In genomic region chr20:41275181-41275793, GRCh38 we compare ENCODE assay signal across 17 cellular contexts. TPM values are rescaled to one million over a fixed set of nuclear protein-coding genes. Genes with fewer than 3 reads are reported as not detected.
DNase-seq lines count a peak whose midpoint lies in the region; ATAC-seq and TF ChIP-seq lines count a peak whose summit lies in the region.
"Had no signal": no experiment of that assay in that cellular context is flagged by ENCODE, and none has a peak within 500 bp of the region (broad histone marks: within the 10 kb centered on the region; RNA-seq: fewer than 3 reads in every experiment).

No MANE protein-coding gene starts in this region.

- 77 to 90% methylated on average over 6 of the region's 6 CpGs for WGBS in lung, 2 donors

- no peaks in the 10 kb centered on the region for H3K27me3 ChIP-seq in lung (ENCODE audit: control insufficient read depth, insufficient read depth)
- H3K27me3 ChIP-seq in GM23338 (ENCODE audit: insufficient read depth): no peaks in the 10 kb centered on the region
- H3K27me3 ChIP-seq in uterus: no peaks in the 10 kb centered on the region

- H3K4me3 ChIP-seq in LNCaP clone FGC (ENCODE audit: low read depth, low read length): peak overlapping the region; percentile 0; the same call in 1 of the 2 replicates
- no peak overlapping the region for H3K4me3 ChIP-seq in choroid plexus epithelial cell (ENCODE audit: low read depth, low read length)
- no peak overlapping the region for H3K4me3 ChIP-seq in lung
- H3K4me3 ChIP-seq in GM23338: no peak overlapping the region
- no peak overlapping the region for H3K4me3 ChIP-seq in uterus
- H3K4me3 ChIP-seq: SK-N-MC had no signal

- peaks cover 4 to 5% of the 10 kb centered on the region in 2 donors for H3K4me1 ChIP-seq in lung (ENCODE audit: control insufficient read depth in 2 of 2, insufficient read depth in 2 of 2, low read length in 2 of 2)
- H3K4me1 ChIP-seq in GM23338 (ENCODE audit: insufficient read depth): peaks cover 10% of the 10 kb centered on the region; the same call in 1 of the 2 replicates
- no peaks in the 10 kb centered on the region for H3K4me1 ChIP-seq in uterus

- ATAC-seq in lung (ENCODE audit: insufficient read depth, low FRiP score) (peak; percentile 27), GM23338 (no peak), HG03442 (IDR thresholded peaks at IDR 0.05; ENCODE audit: unreplicated experiment) (no peak), GM19395 (IDR thresholded peaks at IDR 0.05; ENCODE audit: unreplicated experiment) (no peak)
- ATAC-seq: activated T-helper 17 cell treated with anti-CD3 and anti-CD28 coated beads, Interleukin-2, amount 50 U/mL, for 72 hours had no signal

- H3K36me3 ChIP-seq in lung (ENCODE audit: control insufficient read depth in 2 of 2, insufficient read depth in 2 of 2, low read length in 2 of 2) (no peaks in the 10 kb centered on the region), GM23338 (ENCODE audit: insufficient read depth) (no peaks in the 10 kb centered on the region), uterus (no peaks in the 10 kb centered on the region)

- no peak overlapping the region for H2AFZ ChIP-seq in GM23338

- H3K9me2 ChIP-seq in GM23338 (ENCODE audit: insufficient read depth): no peaks in the 10 kb centered on the region

- DNase-seq in AG08395 (ENCODE audit: low spot score) (peak; percentile 90), LNCaP clone FGC (ENCODE audit: low read depth) (no peak), choroid plexus epithelial cell (ENCODE audit: low read depth) (peak; percentile 61), lung (ENCODE audit: low spot score) (no peak), GM23338 (ENCODE audit: low spot score) (no peak), uterus (no peak)
- DNase-seq: activated CD4-positive, CD25-positive, alpha-beta regulatory T cell treated with anti-CD3 and anti-CD28 coated beads, Interleukin-2, amount 50 U/mL, for 72 hours; AML-193; hypothalamus; NCI-H1417 treated with DMSO at 0.1 percent for 48 hours; NCI-H69; trophoblast cell had no signal

- no peaks in the 10 kb centered on the region for H3K9me3 Mint-ChIP-seq in GM23338
- H3K9me3 Mint-ChIP-seq: activated T-helper 17 cell treated with anti-CD3 and anti-CD28 coated beads, Interleukin-2, amount 50 U/mL, for 72 hours; dendritic cell treated with granulocyte-macrophage colony-stimulating factor and Interleukin-4, amounts not matched to agents 40 ng/mL and 50 ng/mL, for 4 days had no signal

- no peak overlapping the region for H3K4me3 Mint-ChIP-seq in GM23338
- H3K4me3 Mint-ChIP-seq: activated T-helper 17 cell treated with anti-CD3 and anti-CD28 coated beads, Interleukin-2, amount 50 U/mL, for 72 hours; dendritic cell treated with granulocyte-macrophage colony-stimulating factor and Interleukin-4, amounts not matched to agents 40 ng/mL and 50 ng/mL, for 4 days had no signal

- no peak overlapping the region for H3K4me2 ChIP-seq in GM23338

- H3K27me3 Mint-ChIP-seq in GM23338 (ENCODE audit: insufficient read depth, low read depth, poor library complexity): peaks cover 5% of the 10 kb centered on the region
- H3K27me3 Mint-ChIP-seq: activated T-helper 17 cell treated with anti-CD3 and anti-CD28 coated beads, Interleukin-2, amount 50 U/mL, for 72 hours; dendritic cell treated with granulocyte-macrophage colony-stimulating factor and Interleukin-4, amounts not matched to agents 40 ng/mL and 50 ng/mL, for 4 days had no signal

- TF ChIP-seq CTCF in LNCaP clone FGC (IDR thresholded peaks at IDR 0.05; ENCODE audit: control insufficient read depth, extremely low read depth, insufficient read depth) (no peak), choroid plexus epithelial cell (conservative IDR thresholded peaks at IDR 0.05; ENCODE audit: low read depth, low read length) (no peak), lung (IDR thresholded peaks at IDR 0.05; ENCODE audit: control extremely low read depth, extremely low read depth) (no peak), GM23338 (conservative IDR thresholded peaks at IDR 0.05; ENCODE audit: low read depth in 2 of 2) (no peak), uterus (IDR thresholded peaks at IDR 0.05) (no peak)

- H3K79me2 ChIP-seq in GM23338 (replicated peaks; ENCODE audit: insufficient read depth): no peaks in the 10 kb centered on the region

- no peaks in the 10 kb centered on the region for H4K20me1 ChIP-seq in GM23338 (replicated peaks; ENCODE audit: insufficient read depth)

- intact Hi-C loops in uterus (cut with DNase I; ENCODE audit: low total_unique reads): no loop called here

- H3K27ac Mint-ChIP-seq in GM23338: no peak overlapping the region
- H3K27ac Mint-ChIP-seq: activated T-helper 17 cell treated with anti-CD3 and anti-CD28 coated beads, Interleukin-2, amount 50 U/mL, for 72 hours; dendritic cell treated with granulocyte-macrophage colony-stimulating factor and Interleukin-4, amounts not matched to agents 40 ng/mL and 50 ng/mL, for 4 days had no signal

- TF ChIP-seq POLR2A in uterus (IDR thresholded peaks at IDR 0.05): no peak

- H3K27ac ChIP-seq in lung (ENCODE audit: low read depth in 1 of 2, low read length in 1 of 2): peak overlapping the region in 1 of 2 donors; percentile 57
- H3K27ac ChIP-seq in GM23338 (ENCODE audit: low read depth): no peak overlapping the region
- H3K27ac ChIP-seq in uterus: no peak overlapping the region
- H3K27ac ChIP-seq: SK-N-MC had no signal

- no peaks in the 10 kb centered on the region for H3K36me3 Mint-ChIP-seq in GM23338 (ENCODE audit: low read depth)

- H3K9me3 ChIP-seq in lung (ENCODE audit: control insufficient read depth in 2 of 2, insufficient read depth in 1 of 2, low read length in 1 of 2): no peaks in the 10 kb centered on the region
- no peaks in the 10 kb centered on the region for H3K9me3 ChIP-seq in uterus

- no peaks in the 10 kb centered on the region for H3F3A ChIP-seq in GM23338 (replicated peaks; ENCODE audit: low read depth)

- H3K4me1 Mint-ChIP-seq in GM23338: peaks cover 7% of the 10 kb centered on the region
- H3K4me1 Mint-ChIP-seq: activated T-helper 17 cell treated with anti-CD3 and anti-CD28 coated beads, Interleukin-2, amount 50 U/mL, for 72 hours had no signal

TF ChIP-seq in GM23338, 12 proteins besides CTCF, POLR2A, EP300 and RAD21 (continues in another document):
- TF ChIP-seq NANOG (IDR thresholded peaks at IDR 0.05; ENCODE audit: borderline replicate concordance): no peak
- TF ChIP-seq ZNF331 (CRISPR knock-in tag; IDR thresholded peaks at IDR 0.05; ENCODE audit: low read depth): no peak
- TF ChIP-seq POLR2AphosphoS5 (IDR thresholded peaks at IDR 0.05; ENCODE audit: low read depth): no peak
- TF ChIP-seq STAT1 (IDR thresholded peaks at IDR 0.05; ENCODE audit: unreplicated experiment): no peak

RNA-seq across cellular contexts. Expression of gene ZHX3, which starts 42.2 kb away (rescaled TPM):
- total RNA-seq in lung (10 to 100 TPM; 23.3 to 48.2 TPM), uterus (10 to 100 TPM; 18.7 to 85.2 (median 25.0) TPM)
- polyA plus RNA-seq in lung (10 to 100 TPM in 1 of 2 donors, 1 to 10 TPM in 1; 8.3 to 12.7 TPM), GM23338 (2016; fragmentation: Nextera tagmentation; extraction: Ambion mirVana) (1.7 and 4.4 TPM in 2 replicates)
- 2.8 and 5.3 TPM in 2 replicates for total RNA-seq in GM23338 (2014; rRNA removed; shearing (Covaris generic))

Comparison
In these comparisons a context has a peak if more than half of its experiments do, and no peak if none do; other contexts are left out.
1. DNase-seq: peak in AG08395 (single experiment) and choroid plexus epithelial cell (single experiment); none in LNCaP clone FGC (single experiment), lung (single experiment), GM23338 (single experiment) and uterus (0 of 2).